ENCODE assay signal across 24 cellular contexts in genomic region chr14:86513056-86513455, GRCh38.
DNase-seq lines count a peak whose midpoint lies in the region; ATAC-seq and TF ChIP-seq lines count a peak whose summit lies in the region.
"Had no signal": no experiment of that assay in that cellular context is flagged by ENCODE, and none has a peak within 500 bp of the region (broad histone marks: within the 10 kb centered on the region; RNA-seq: fewer than 3 reads in every experiment).

No MANE protein-coding gene starts in this region.

- no peak overlapping the region for H3K4me3 ChIP-seq in A673 (ENCODE audit: low read depth, low read length, poor library complexity, severe bottlenecking)
- H3K4me3 ChIP-seq in BLaER1 treated with 17β-estradiol and CSF1 and Interleukin-3, amounts not matched to agents 10 nM and 100 nM = no peak overlapping the region
- H3K4me3 ChIP-seq: A549, GM12878 had no signal

- H3K36me3 ChIP-seq in A673 (ENCODE audit: insufficient read depth, low read length, poor library complexity, severe bottlenecking) = no peaks in the 10 kb centered on the region
- H3K36me3 ChIP-seq in BLaER1 treated with 17β-estradiol and CSF1 and Interleukin-3, amounts not matched to agents 10 nM and 100 nM = no peaks in the 10 kb centered on the region
- H3K36me3 ChIP-seq: BE2C had no signal

- peak overlapping the region in 6 of 11 experiments; percentile 8 to 56 (median 27); a peak in 7 of 22 replicates for H3K4me2 ChIP-seq in BLaER1 treated with 17β-estradiol and CSF1 and Interleukin-3, amounts not matched to agents 10 nM and 100 nM
- H3K4me2 ChIP-seq: A549 had no signal

- peaks cover 47% of the 10 kb centered on the region for H3K4me1 ChIP-seq in A673 (ENCODE audit: insufficient read depth, low read length, poor library complexity, severe bottlenecking)
- peaks cover 0 to 15% (median 8%) of the 10 kb centered on the region in 10 experiments; a peak in 10 of 20 replicates for H3K4me1 ChIP-seq in BLaER1 treated with 17β-estradiol and CSF1 and Interleukin-3, amounts not matched to agents 10 nM and 100 nM
- H3K4me1 ChIP-seq: A549, BE2C had no signal

- peak overlapping the region; percentile 93 to 99 (median 94) for H3K27ac Mint-ChIP-seq in nephron
- H3K27ac Mint-ChIP-seq: CD14-positive monocyte; CD4-positive, alpha-beta memory T cell; CD4-positive, CD25-positive, alpha-beta regulatory T cell; CD8-positive, alpha-beta memory T cell had no signal

- H3K4me3 Mint-ChIP-seq in nephron = no peak overlapping the region
- H3K4me3 Mint-ChIP-seq: CD14-positive monocyte; CD4-positive, alpha-beta memory T cell; CD4-positive, CD25-positive, alpha-beta regulatory T cell; CD8-positive, alpha-beta memory T cell had no signal

- peaks cover 44% of the 10 kb centered on the region for H3K4me1 Mint-ChIP-seq in nephron
- H3K4me1 Mint-ChIP-seq: CD14-positive monocyte; CD4-positive, alpha-beta memory T cell; CD4-positive, CD25-positive, alpha-beta regulatory T cell had no signal

- no peaks in the 10 kb centered on the region for H3K27me3 ChIP-seq in A673 (replicated peaks; ENCODE audit: insufficient read depth, low read depth, low read length, poor library complexity)
- no peaks in the 10 kb centered on the region for H3K27me3 ChIP-seq in BLaER1 treated with 17β-estradiol and CSF1 and Interleukin-3, amounts not matched to agents 10 nM and 100 nM
- H3K27me3 ChIP-seq: BE2C had no signal

- no peaks in the 10 kb centered on the region for H4K20me1 ChIP-seq in BLaER1 treated with 17β-estradiol and CSF1 and Interleukin-3, amounts not matched to agents 10 nM and 100 nM

- peak overlapping the region; percentile 89 for H3K27ac ChIP-seq in A673 (ENCODE audit: low read depth, low read length, poor library complexity, severe bottlenecking)
- no peak overlapping the region for H3K27ac ChIP-seq in BLaER1 treated with 17β-estradiol and CSF1 and Interleukin-3, amounts not matched to agents 10 nM and 100 nM
- H3K27ac ChIP-seq: A549 had no signal

- no TSS peak for BruUV-seq in A673 (replicated peaks; lab: Mats Ljungman, UMichigan)

- no peaks in the 10 kb centered on the region for H3K9me3 ChIP-seq in A673 (ENCODE audit: low read depth, low read length, poor library complexity, severe bottlenecking)
- no peaks in the 10 kb centered on the region for H3K9me3 ChIP-seq in BLaER1 treated with 17β-estradiol and CSF1 and Interleukin-3, amounts not matched to agents 10 nM and 100 nM (replicated peaks in 1 of 11)
- H3K9me3 ChIP-seq: A549, BE2C had no signal

- H3K9me3 Mint-ChIP-seq in nephron = no peaks in the 10 kb centered on the region

- TF ChIP-seq CTCF in A673 (conservative IDR thresholded peaks at IDR 0.05; ENCODE audit: low read depth, low read length) = no peak
- no peak for TF ChIP-seq CTCF in nephron (IDR thresholded peaks at IDR 0.05; ENCODE audit: unreplicated experiment in 3 of 3)

- no peak for ATAC-seq in HG02642 (IDR thresholded peaks at IDR 0.05; ENCODE audit: poor library complexity, unreplicated experiment)
- ATAC-seq: A549, GM12878 had no signal

- POLR2A ChIA-PET in A673 (lab: Charles Lee; ENCODE audit: low non-redundant PET) = no interaction called here

- H3K36me3 Mint-ChIP-seq in nephron (ENCODE audit: low read depth) = peaks cover 4% of the 10 kb centered on the region
- H3K36me3 Mint-ChIP-seq: CD14-positive monocyte; CD4-positive, alpha-beta memory T cell; CD4-positive, CD25-positive, alpha-beta regulatory T cell; CD8-positive, alpha-beta memory T cell had no signal

- no peaks in the 10 kb centered on the region for H3K27me3 Mint-ChIP-seq in nephron (ENCODE audit: low read depth)
- H3K27me3 Mint-ChIP-seq: CD4-positive, alpha-beta memory T cell; CD4-positive, CD25-positive, alpha-beta regulatory T cell; CD8-positive, alpha-beta memory T cell had no signal

- CTCF ChIA-PET in A673 (lab: Charles Lee) = no interaction called here

- DNase-seq in A673 (ENCODE audit: low spot score) (peak; percentile 82), HPDE6-E6E7 (ENCODE audit: extremely low spot score) (no peak), globus pallidus (ENCODE audit: low spot score) (no peak), HK-2 (ENCODE audit: unreplicated experiment) (no peak)
- DNase-seq: ACHN; BE2C; C1 segment of cervical spinal cord; CD4-positive, alpha-beta memory T cell; CD4-positive, CD25-positive, alpha-beta regulatory T cell; CD8-positive, alpha-beta memory T cell; COR-L47; DMS 273 treated with DMSO at 0.1 percent for 48 hours; DMS153; DMS53; DMS79; DND-41; EL; GDM1 had no signal

- no peak overlapping the region for H3K9ac ChIP-seq in BLaER1 treated with 17β-estradiol and CSF1 and Interleukin-3, amounts not matched to agents 10 nM and 100 nM

- intact Hi-C loops in A673 (cut with micrococcal nuclease; ENCODE audit: unreplicated experiment) = loop anchor here (2.0 to 5.0 kb wide), 5 partner anchors 48 to 489 kb away; no protein-coding TSS in a partner anchor
